In the genomic region with DNA sequence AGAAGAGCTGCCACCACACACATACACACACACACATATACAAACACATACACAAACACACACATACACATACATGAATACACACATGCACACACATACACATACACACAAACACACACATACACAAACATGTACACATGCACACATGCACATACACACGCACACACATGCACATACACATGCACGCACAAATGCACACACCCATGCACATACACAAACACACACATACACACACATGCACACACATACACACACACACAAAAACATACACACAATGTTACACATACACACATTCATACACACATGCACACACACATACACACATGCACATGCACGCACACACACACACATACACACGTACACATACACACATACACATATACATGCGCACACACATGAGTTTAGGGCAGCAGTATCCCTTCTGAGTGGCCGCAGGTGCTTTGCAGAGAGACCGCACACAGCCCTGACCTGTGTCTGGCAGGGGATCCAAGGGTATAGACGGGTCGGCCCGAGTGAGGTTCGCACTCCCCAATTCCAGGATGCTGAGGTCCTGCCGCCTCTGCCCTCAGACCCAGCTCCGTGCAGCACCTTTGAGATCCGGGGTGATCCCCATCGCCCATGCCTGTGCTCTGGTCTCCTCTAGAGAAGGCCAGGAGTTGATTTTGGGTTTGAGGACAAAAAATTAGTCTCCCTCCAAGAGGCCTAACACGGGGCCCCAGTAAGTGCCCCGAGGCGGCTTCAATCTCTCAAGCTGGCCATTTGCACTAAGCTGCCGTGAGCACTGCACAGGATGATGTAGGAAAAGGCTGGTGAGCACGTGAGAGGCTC, we compare ENCODE assay signal across 14 cellular contexts. TPM values are rescaled to one million over a fixed set of nuclear protein-coding genes. Genes with fewer than 3 reads are reported as not detected.
DNase-seq lines count a peak whose midpoint lies in the region; ATAC-seq, FAIRE-seq and TF ChIP-seq lines count a peak whose summit lies in the region.
"Had no signal": no experiment of that assay in that cellular context is flagged by ENCODE, and none has a peak within 500 bp of the region (broad histone marks: within the 10 kb centered on the region; RNA-seq: fewer than 3 reads in every experiment).

No MANE protein-coding gene starts in this region.

- no peak overlapping the region for H4K5ac ChIP-seq in IMR-90 (ENCODE audit: low read depth, low read length)
- H4K5ac ChIP-seq in H1 (ENCODE audit: insufficient read length, low read depth, low read length), result no peak overlapping the region

- dilution Hi-C loops in IMR-90 (cut with HindIII; ENCODE audit: low sequenced_read_pairs, unreplicated experiment) (no loop called here), mammary epithelial cell (cut with HindIII; ENCODE audit: low sequenced_read_pairs) (no loop called here)

- H4K20me1 ChIP-seq in IMR-90 (ENCODE audit: insufficient read depth, low read length), result no peaks in the 10 kb centered on the region
- H4K20me1 ChIP-seq in H1 (replicated peaks in 1 of 2; ENCODE audit: control insufficient read depth in 1 of 2, insufficient read depth in 2 of 2, low read length in 2 of 2), result peaks cover 0 to 9% of the 10 kb centered on the region in 2 experiments
- H4K20me1 ChIP-seq in osteoblast (ENCODE audit: insufficient read depth, low read length), result no peaks in the 10 kb centered on the region
- no peaks in the 10 kb centered on the region for H4K20me1 ChIP-seq in mammary epithelial cell (ENCODE audit: insufficient read depth, low read length)

- POLR2A ChIA-PET in IMR-90 (lab: Charles Lee; ENCODE audit: unreplicated experiment), result no interaction called here
- POLR2A ChIA-PET in H1 (lab: Charles Lee; ENCODE audit: partially characterized antibody), result interaction anchor here (0.9 to 1.0 kb wide), 2 partner anchors 9 to 58 kb away, joined by 3 read pairs; no protein-coding TSS in a partner anchor

- no peak for TF ChIP-seq EP300 in H1 (IDR thresholded peaks at IDR 0.05; ENCODE audit: borderline replicate concordance in 1 of 2, low read depth in 2 of 2, low read length in 2 of 2)

- H2BK15ac ChIP-seq in IMR-90 (ENCODE audit: low read depth, low read length), result no peak overlapping the region
- no peak overlapping the region for H2BK15ac ChIP-seq in H1 (ENCODE audit: low read length)

- H3K18ac ChIP-seq in IMR-90 (ENCODE audit: low read depth, low read length) (no peak overlapping the region), H1 (ENCODE audit: extremely low read depth, low read length) (no peak overlapping the region)

- H3K4me1 Mint-ChIP-seq in CD14-positive monocyte, result no peaks in the 10 kb centered on the region

- H3K4me3 ChIP-seq in IMR-90 (ENCODE audit: insufficient read depth, low read depth, low read length) (no peak overlapping the region), H1 (ENCODE audit: extremely low read depth in 1 of 4, insufficient read depth in 2 of 4, low read depth in 3 of 4, low read length in 4 of 4) (no peak overlapping the region), osteoblast (ENCODE audit: insufficient read depth, low read length) (no peak overlapping the region), mammary epithelial cell (replicated peaks in 1 of 3; ENCODE audit: insufficient read depth in 1 of 3, low read depth in 2 of 3, low read length in 3 of 3) (no peak overlapping the region)
- H3K4me3 ChIP-seq: A549 had no signal

- H3K23me2 ChIP-seq in H1 (ENCODE audit: low read depth, low read length), result peaks cover 12% of the 10 kb centered on the region; the same call in 1 of the 2 replicates

- H3K4ac ChIP-seq in IMR-90 (ENCODE audit: low read depth, low read length) (no peak overlapping the region), H1 (replicated peaks; ENCODE audit: insufficient read length, low read depth, low read length) (no peak overlapping the region)

- no peak overlapping the region for H2BK20ac ChIP-seq in IMR-90 (ENCODE audit: low read depth, low read length)
- peak overlapping the region; percentile 38; the same call in 1 of the 2 replicates for H2BK20ac ChIP-seq in H1 (ENCODE audit: low read length)

- H3K27ac Mint-ChIP-seq in CD14-positive monocyte, result no peak overlapping the region
- H3K27ac Mint-ChIP-seq: IgD-negative memory B cell had no signal

- H3K9me3 ChIP-seq in IMR-90 (ENCODE audit: control insufficient read depth, insufficient read depth, low read length), result no peaks in the 10 kb centered on the region
- H3K9me3 ChIP-seq in H1 (ENCODE audit: insufficient read depth in 2 of 2, low read depth in 1 of 2, low read length in 1 of 2), result no peaks in the 10 kb centered on the region
- no peaks in the 10 kb centered on the region for H3K9me3 ChIP-seq in osteoblast (ENCODE audit: low read depth, low read length)
- no peaks in the 10 kb centered on the region for H3K9me3 ChIP-seq in mammary epithelial cell (replicated peaks; ENCODE audit: insufficient read depth, low read length)
- H3K9me3 ChIP-seq: A549 had no signal

- no peak overlapping the region for H3K56ac ChIP-seq in IMR-90 (ENCODE audit: extremely low read depth, insufficient read depth, low read length)
- H3K56ac ChIP-seq in H1 (replicated peaks; ENCODE audit: insufficient read length, low read depth, low read length), result peak overlapping the region; percentile 73

- H2BK5ac ChIP-seq in IMR-90 (ENCODE audit: low read depth, low read length, poor library complexity, severe bottlenecking), result peak overlapping the region; percentile 63
- no peak overlapping the region for H2BK5ac ChIP-seq in H1 (ENCODE audit: low read depth, low read length)

- H3K9me1 ChIP-seq in IMR-90 (ENCODE audit: insufficient read depth, low read length), result peaks cover 3% of the 10 kb centered on the region; the same call in 1 of the 2 replicates

- no peak overlapping the region for H3K9ac ChIP-seq in IMR-90 (ENCODE audit: low read depth, low read length)
- no peak overlapping the region; a peak in 1 of 7 replicates for H3K9ac ChIP-seq in H1 (replicated peaks in 1 of 4; ENCODE audit: extremely low read depth in 1 of 4, low read depth in 3 of 4, low read length in 3 of 4)
- no peak overlapping the region for H3K9ac ChIP-seq in mammary epithelial cell (ENCODE audit: insufficient read depth, low read length)

- TF ChIP-seq RAD21 in IMR-90 (IDR thresholded peaks at IDR 0.05; ENCODE audit: low read length) (no peak), H1 (IDR thresholded peaks at IDR 0.05 in 1 of 2, conservative IDR thresholded peaks at IDR 0.05 in 1 of 2; ENCODE audit: low read depth in 2 of 2, low read length in 2 of 2) (no peak)

- peaks cover 8% of the 10 kb centered on the region; the same call in 1 of the 2 replicates for H3K27me3 ChIP-seq in IMR-90 (ENCODE audit: control insufficient read depth, insufficient read depth, low read length)
- no peaks in the 10 kb centered on the region; a peak in 1 of 7 replicates for H3K27me3 ChIP-seq in H1 (replicated peaks in 1 of 4; ENCODE audit: control insufficient read depth in 3 of 4, extremely low read depth in 1 of 4, insufficient read depth in 3 of 4, low read length in 3 of 4)
- H3K27me3 ChIP-seq in osteoblast (ENCODE audit: insufficient read depth, low read length), result no peaks in the 10 kb centered on the region
- no peaks in the 10 kb centered on the region for H3K27me3 ChIP-seq in mammary epithelial cell (ENCODE audit: insufficient read depth, low read length)

- WGBS in IMR-90 (ENCODE audit: extremely low coverage in 2 of 2, insufficient read length in 1 of 2), 2 experiments, result 65% methylated on average over 3 of the region's 20 CpGs; no CpG with 5 or more reads in 1 of the 2 experiments
- 92% methylated on average over 20 of the region's 20 CpGs; no CpG with 5 or more reads in 1 of the 2 experiments for WGBS in H1 (ENCODE audit: extremely low coverage in 1 of 2, insufficient coverage in 1 of 2, insufficient read length in 1 of 2, insufficient replicate concordance in 2 of 2, low coverage in 1 of 2, low lambda C conversion rate in 2 of 2, missing lambda C conversion rate in 1 of 2), 2 experiments
- WGBS in mammary epithelial cell (ENCODE audit: low coverage, missing lambda C conversion rate), result 93% methylated on average over 14 of the region's 20 CpGs

- H3K4me3 Mint-ChIP-seq in CD14-positive monocyte, result no peak overlapping the region
- H3K4me3 Mint-ChIP-seq: IgD-negative memory B cell had no signal

- no peak overlapping the region for H2BK120ac ChIP-seq in IMR-90 (ENCODE audit: low read depth, low read length)
- H2BK120ac ChIP-seq in H1 (replicated peaks; ENCODE audit: low read depth, low read length), result no peak overlapping the region

- TF ChIP-seq CTCF in CD14-positive monocyte (IDR thresholded peaks at IDR 0.05) (no peak), IMR-90 (conservative IDR thresholded peaks at IDR 0.05; ENCODE audit: low read depth, low read length) (no peak), H1 (IDR thresholded peaks at IDR 0.05; ENCODE audit: control extremely low read depth in 1 of 3, insufficient read depth in 1 of 3, low read depth in 1 of 3, low read length in 3 of 3) (no peak), osteoblast (IDR thresholded peaks at IDR 0.05; ENCODE audit: extremely low read depth, low read depth, low read length) (no peak), mammary epithelial cell (conservative IDR thresholded peaks at IDR 0.05 in 1 of 2, IDR thresholded peaks at IDR 0.05 in 1 of 2; ENCODE audit: extremely low read depth in 1 of 2, insufficient read depth in 1 of 2, low read depth in 1 of 2, low read length in 2 of 2) (no peak)

- no peak overlapping the region for H3K4me2 ChIP-seq in IMR-90 (ENCODE audit: low read depth, low read length)
- H3K4me2 ChIP-seq in H1 (ENCODE audit: insufficient read depth in 1 of 2, low read depth in 2 of 2, low read length in 2 of 2), result no peak overlapping the region
- no peak overlapping the region for H3K4me2 ChIP-seq in osteoblast (ENCODE audit: insufficient read depth, low read length)
- H3K4me2 ChIP-seq in mammary epithelial cell (ENCODE audit: insufficient read depth, low read depth, low read length), result no peak overlapping the region
- H3K4me2 ChIP-seq: A549 had no signal

- FAIRE-seq in H1 (lab: Jason Lieb, UNC), result no peak
- FAIRE-seq: A549 had no signal

- H3K79me1 ChIP-seq in IMR-90 (ENCODE audit: low read depth in 1 of 2, low read length in 2 of 2), result no peaks in the 10 kb centered on the region
- no peaks in the 10 kb centered on the region; the same call in 1 of the 2 replicates for H3K79me1 ChIP-seq in H1 (ENCODE audit: low read depth, low read length)

- no peak overlapping the region for H4K8ac ChIP-seq in IMR-90 (ENCODE audit: low read depth in 2 of 2, low read length in 2 of 2)
- H4K8ac ChIP-seq in H1 (ENCODE audit: extremely low read depth, insufficient read depth, low read length), result no peak overlapping the region; the same call in 1 of the 2 replicates

- H4K91ac ChIP-seq in IMR-90 (ENCODE audit: insufficient read depth, low read depth, low read length), result no peak overlapping the region
- H4K91ac ChIP-seq in H1 (replicated peaks; ENCODE audit: insufficient read length, low read length), result no peak overlapping the region

- H2AK9ac ChIP-seq in IMR-90 (replicated peaks; ENCODE audit: low read depth, low read length, poor library complexity), result no peak overlapping the region

- no peak overlapping the region for H3K23ac ChIP-seq in IMR-90 (ENCODE audit: low read depth, low read length)
- H3K23ac ChIP-seq in H1 (ENCODE audit: insufficient read length), result no peak overlapping the region

- in situ Hi-C loops in IMR-90 (cut with MboI; ENCODE audit: low sequenced_read_pairs) (no loop called here), mammary epithelial cell (cut with MboI; ENCODE audit: low sequenced_read_pairs in 2 of 2) (no loop called here)

- H3K9me3 Mint-ChIP-seq in CD14-positive monocyte, result peaks cover 0 to 8% (median 6%) of the 10 kb centered on the region in 7 donors

- peak overlapping the region; percentile 60; the same call in 1 of the 2 replicates for H2BK12ac ChIP-seq in H1 (ENCODE audit: low read depth, low read length)

- DNase-seq in CD14-positive monocyte (ENCODE audit: low spot score), result peak; percentile 1
- DNase-seq in IMR-90, result no peak
- no peak for DNase-seq in H1 (ENCODE audit: low read depth in 1 of 2, low spot score in 2 of 2)
- peak; percentile 25 for DNase-seq in osteoblast (ENCODE audit: insufficient read length, low spot score, missing footprints)
- no peak for DNase-seq in mammary epithelial cell
- no peak for DNase-seq in GM19240 (ENCODE audit: insufficient read length, low spot score)
- no peak for DNase-seq in HPDE6-E6E7 (ENCODE audit: extremely low spot score)
- DNase-seq: MV-4-11, NCI-H524 treated with DMSO at 0.1 percent for 48 hours had no signal

- H3K27ac ChIP-seq in IMR-90 (ENCODE audit: insufficient read depth, low read length), result no peak overlapping the region
- no peak overlapping the region for H3K27ac ChIP-seq in H1 (ENCODE audit: low read depth, low read length)
- H3K27ac ChIP-seq in osteoblast (ENCODE audit: low read depth, low read length), result no peak overlapping the region
- H3K27ac ChIP-seq in mammary epithelial cell (ENCODE audit: insufficient read depth, low read depth, low read length), result no peak overlapping the region
- H3K27ac ChIP-seq: A549, C4-2B, RWPE1 had no signal

- H3K79me2 ChIP-seq in H1 (ENCODE audit: control insufficient read depth in 1 of 2, insufficient read depth in 2 of 2, low read length in 2 of 2) (no peaks in the 10 kb centered on the region), osteoblast (ENCODE audit: insufficient read depth, low read length) (no peaks in the 10 kb centered on the region), mammary epithelial cell (ENCODE audit: insufficient read depth, low read length) (no peaks in the 10 kb centered on the region)

- BruUV-seq in IMR-90 (replicated peaks; lab: Mats Ljungman, UMichigan) (no TSS peak), mammary epithelial cell (replicated peaks; lab: Mats Ljungman, UMichigan) (no TSS peak)

- H3K27me3 Mint-ChIP-seq in CD14-positive monocyte (ENCODE audit: low read depth in 3 of 3), result peaks cover 0 to 6% (median 3%) of the 10 kb centered on the region in 3 donors
- H3K27me3 Mint-ChIP-seq: IgD-negative memory B cell had no signal

- ATAC-seq in IMR-90 (ENCODE audit: low read depth), result no peak
- ATAC-seq in GM19452 (IDR thresholded peaks at IDR 0.05; ENCODE audit: unreplicated experiment), result no peak
- ATAC-seq: A549 had no signal

- H2AK5ac ChIP-seq in IMR-90 (ENCODE audit: low read depth, low read length) (no peak overlapping the region), H1 (ENCODE audit: low read depth, low read length) (no peak overlapping the region)

- H3K4me1 ChIP-seq in IMR-90 (ENCODE audit: control insufficient read depth, insufficient read depth, low read length), result peaks cover 6% of the 10 kb centered on the region
- peaks cover 0 to 6% (median 2%) of the 10 kb centered on the region in 4 experiments; a peak in 2 of 7 replicates for H3K4me1 ChIP-seq in H1 (replicated peaks in 1 of 4; ENCODE audit: control insufficient read depth in 3 of 4, insufficient read depth in 4 of 4, low read length in 3 of 4)
- H3K4me1 ChIP-seq in osteoblast (ENCODE audit: insufficient read depth, low read length), result peaks cover 17% of the 10 kb centered on the region
- no peaks in the 10 kb centered on the region for H3K4me1 ChIP-seq in mammary epithelial cell (ENCODE audit: insufficient read depth, low read length)
- H3K4me1 ChIP-seq: A549 had no signal

- no peaks in the 10 kb centered on the region for H3K36me3 ChIP-seq in IMR-90 (ENCODE audit: control insufficient read depth, insufficient read depth, low read length)
- no peaks in the 10 kb centered on the region for H3K36me3 ChIP-seq in H1 (ENCODE audit: control insufficient read depth in 2 of 4, insufficient read depth in 4 of 4, low read length in 3 of 4)
- H3K36me3 ChIP-seq in osteoblast (ENCODE audit: insufficient read depth, low read length), result no peaks in the 10 kb centered on the region
- no peaks in the 10 kb centered on the region for H3K36me3 ChIP-seq in mammary epithelial cell (ENCODE audit: insufficient read depth, low read length)

- no peaks in the 10 kb centered on the region for H3K36me3 Mint-ChIP-seq in CD14-positive monocyte

- intact Hi-C loops in CD14-positive monocyte (cut with micrococcal nuclease) (no loop called here), IMR-90 (cut with micrococcal nuclease) (no loop called here), mammary epithelial cell (cut with micrococcal nuclease) (no loop called here)

- no peak overlapping the region for H2AFZ ChIP-seq in IMR-90 (replicated peaks; ENCODE audit: low read length, poor library complexity)
- H2AFZ ChIP-seq in H1 (ENCODE audit: low read length), result 0 out of 2 replicates have a peak overlapping the region, but pooled peaks have one; percentile 66
- H2AFZ ChIP-seq in osteoblast (ENCODE audit: low read length), result no peak overlapping the region
- H2AFZ ChIP-seq in mammary epithelial cell (ENCODE audit: low read depth, low read length), result no peak overlapping the region

- TF ChIP-seq POLR2A in IMR-90 (IDR thresholded peaks at IDR 0.05; ENCODE audit: low read depth, low read length) (no peak), H1 (IDR thresholded peaks at IDR 0.05; ENCODE audit: control extremely low read depth in 1 of 2, low read depth in 2 of 2, low read length in 2 of 2) (no peak)

- H3K14ac ChIP-seq in IMR-90 (replicated peaks; ENCODE audit: low read depth, low read length), result no peak overlapping the region
- H3K14ac ChIP-seq in H1 (ENCODE audit: insufficient read length), result no peak overlapping the region

- CTCF ChIA-PET in IMR-90 (lab: Yijun Ruan, JAX) (no interaction called here), H1 (lab: Charles Lee; ENCODE audit: partially characterized antibody) (interaction anchor here (0.7 to 4.3 kb wide), 9 partner anchors 8 to 69 kb away, joined by 3 to 17 read pairs (median 5); no protein-coding TSS in a partner anchor), mammary epithelial cell (lab: Charles Lee; ENCODE audit: low non-redundant PET) (no interaction called here)

RNA-seq across cellular contexts. Expression of gene TMEM242, which starts 56.8 kb away (rescaled TPM):
- polyA plus RNA-seq in CD14-positive monocyte (1 to 10 TPM; 8.3 to 9.8 TPM), IMR-90 (2012; rRNA removed) (4.3 and 4.6 TPM in 2 replicates), H1 (2011; rRNA removed) (1.7 and 2.4 TPM in 2 replicates), mammary epithelial cell (4.7 TPM)
- total RNA-seq in IMR-90 (2012; rRNA removed) (2.3 and 4.2 TPM in 2 replicates), osteoblast (5.6 and 6.2 TPM in 2 replicates), mammary epithelial cell (10 to 100 TPM in 1 of 2 donors, 1 to 10 TPM in 1; 6.0 to 13.8 TPM)
- polyA plus RNA-seq in IMR-90 (2012; cell fraction: cytosol; rRNA removed), result 1.9 and 2.1 TPM in 2 replicates
- polyA plus RNA-seq in IMR-90 (2012; cell fraction: nucleus; rRNA removed; ENCODE audit: low replicate concordance), result 0.70 and 2.6 TPM in 2 replicates
- 8.2 and 9.0 TPM in 2 replicates for total RNA-seq in H1 (2021; fragmentation: NEBNext Ultra II Directional; extraction: Animal tissue kit (Norgen Biotek cat#: 25700))
- 3.3 TPM for polyA plus RNA-seq in H1 (2011; cell fraction: cytosol; rRNA removed)
- 1.8 TPM for polyA plus RNA-seq in H1 (2011; cell fraction: nucleus; rRNA removed)
- 4.6 to 6.5 TPM (median 5.1 TPM) in 4 replicates for polyA plus RNA-seq in H1 (2012, experiment 1 of 2)
- 1.1 TPM for polyA plus RNA-seq in H1 (2012, experiment 2 of 2)
- 5.7 TPM for polyA plus RNA-seq in H1 (2013, experiment 1 of 2)
- 6.7 TPM for polyA plus RNA-seq in H1 (2013, experiment 2 of 2)
- polyA minus RNA-seq in H1 (2011; rRNA and poly(A)+ RNA removed), result 2.2 TPM in 2 replicates
- polyA minus RNA-seq in H1 (2011; cell fraction: cytosol; rRNA and poly(A)+ RNA removed), result 1.6 TPM
- polyA minus RNA-seq in H1 (2011; cell fraction: nucleus; rRNA and poly(A)+ RNA removed), result 7.6 TPM
- polyA minus RNA-seq in mammary epithelial cell, result 3.6 TPM

Comparison
In these comparisons a context has a peak if more than half of its experiments do, and no peak if none do; other contexts are left out.
1. DNase-seq: peak in CD14-positive monocyte (single experiment) and osteoblast (single experiment); none in IMR-90 (single experiment), H1 (0 of 2), mammary epithelial cell (single experiment), GM19240 (single experiment) and HPDE6-E6E7 (single experiment).